16 cellular contexts compared by ENCODE assay signal in genomic region chr17:66548659-66549311, GRCh38.
DNase-seq lines count a peak whose midpoint lies in the region; ATAC-seq and TF ChIP-seq lines count a peak whose summit lies in the region.
"Had no signal": no experiment of that assay in that cellular context is flagged by ENCODE, and none has a peak within 500 bp of the region (broad histone marks: within the 10 kb centered on the region; RNA-seq: fewer than 3 reads in every experiment).

No MANE protein-coding gene starts in this region.

- H3F3A ChIP-seq in PC-9 (ENCODE audit: insufficient read depth, low read depth) (peaks cover 20% of the 10 kb centered on the region; the same call in 1 of the 2 replicates), neural progenitor cell (ENCODE audit: low read depth) (no peaks in the 10 kb centered on the region)

- 0 out of 2 replicates have a peak, but pooled peaks cover 5% of the 10 kb centered on the region for H3K36me3 ChIP-seq in PC-9 (ENCODE audit: low read depth)
- no peaks in the 10 kb centered on the region for H3K36me3 ChIP-seq in neural progenitor cell
- H3K36me3 ChIP-seq: thoracic aorta had no signal

- H3K4me1 ChIP-seq in PC-9 (replicated peaks; ENCODE audit: insufficient read depth) (peaks cover 55% of the 10 kb centered on the region), neural progenitor cell (peaks cover 10% of the 10 kb centered on the region)

- no peak overlapping the region for H3K4me3 ChIP-seq in PC-9
- H3K4me3 ChIP-seq in neural progenitor cell, result no peak overlapping the region
- H3K4me3 ChIP-seq in coronary artery, result no peak overlapping the region
- H3K4me3 ChIP-seq: thoracic aorta had no signal

- peak overlapping the region; percentile 81 for H3K27ac Mint-ChIP-seq in activated CD4-positive, alpha-beta T cell treated with anti-CD3 and anti-CD28 coated beads for 36 hours
- H3K27ac Mint-ChIP-seq in neural progenitor cell, result peak overlapping the region; percentile 54

- H3K9me3 Mint-ChIP-seq in activated CD4-positive, alpha-beta T cell treated with anti-CD3 and anti-CD28 coated beads for 36 hours (ENCODE audit: low read depth), result peaks cover 8% of the 10 kb centered on the region
- H3K9me3 Mint-ChIP-seq in neural progenitor cell, result peaks cover 26% of the 10 kb centered on the region

- H4K20me1 ChIP-seq in PC-9 (ENCODE audit: insufficient read depth), result no peaks in the 10 kb centered on the region
- no peaks in the 10 kb centered on the region for H4K20me1 ChIP-seq in neural progenitor cell (ENCODE audit: low read depth)

- POLR2A ChIA-PET in activated CD4-positive, alpha-beta T cell treated with anti-CD3 and anti-CD28 coated beads for 36 hours (lab: Charles Lee), result interaction anchor here (0.6 kb wide), 1 partner anchor 13 kb away, joined by 3 read pairs; no protein-coding TSS in a partner anchor
- POLR2A ChIA-PET in PC-9 (lab: Charles Lee; ENCODE audit: unreplicated experiment), result interaction anchor here (0.6 kb wide), 2 partner anchors 16 to 92 kb away, joined by 4 to 11 read pairs; no protein-coding TSS in a partner anchor

- TF ChIP-seq CTCF in PC-9 (conservative IDR thresholded peaks at IDR 0.05) (no peak), neural progenitor cell (IDR thresholded peaks at IDR 0.05) (no peak), coronary artery (IDR thresholded peaks at IDR 0.05) (no peak)

- CTCF ChIA-PET in activated CD4-positive, alpha-beta T cell treated with anti-CD3 and anti-CD28 coated beads for 36 hours (lab: Charles Lee), result interaction anchor here (0.6 to 1.1 kb wide), 3 partner anchors 81 to 301 kb away, joined by 3 to 4 read pairs (median 4); no protein-coding TSS in a partner anchor
- CTCF ChIA-PET in PC-9 (lab: Charles Lee), result no interaction called here

- no peaks in the 10 kb centered on the region for H3K9me2 ChIP-seq in PC-9 (ENCODE audit: insufficient read depth)

- H3K27me3 ChIP-seq in PC-9 (ENCODE audit: insufficient read depth, low read depth) (no peaks in the 10 kb centered on the region), neural progenitor cell (no peaks in the 10 kb centered on the region)

- H3K27ac ChIP-seq in PC-9 (peak overlapping the region; percentile 12; the same call in 1 of the 2 replicates), neural progenitor cell (no peak overlapping the region), coronary artery (no peak overlapping the region)
- H3K27ac ChIP-seq: thoracic aorta had no signal

- H2AFZ ChIP-seq in PC-9 (no peak overlapping the region), neural progenitor cell (replicated peaks) (no peak overlapping the region)

- intact Hi-C loops in activated CD4-positive, alpha-beta T cell treated with anti-CD3 and anti-CD28 coated beads for 36 hours (cut with DNase I, micrococcal nuclease), result no loop called here
- intact Hi-C loops in PC-9 (cut with micrococcal nuclease; ENCODE audit: unreplicated experiment), result loop anchor here (5.0 to 10.0 kb wide), 2 partner anchors 114 to 164 kb away; no protein-coding TSS in a partner anchor

- no peak overlapping the region for H3K4me3 Mint-ChIP-seq in activated CD4-positive, alpha-beta T cell treated with anti-CD3 and anti-CD28 coated beads for 36 hours
- H3K4me3 Mint-ChIP-seq in neural progenitor cell, result no peak overlapping the region

- ATAC-seq in activated CD4-positive, alpha-beta T cell treated with anti-CD3 and anti-CD28 coated beads for 36 hours, result no peak

- H3K79me2 ChIP-seq in PC-9 (ENCODE audit: low read depth) (peaks cover 20% of the 10 kb centered on the region), neural progenitor cell (ENCODE audit: low read depth) (no peaks in the 10 kb centered on the region)

- DNase-seq in activated CD4-positive, alpha-beta T cell treated with anti-CD3 and anti-CD28 coated beads for 36 hours, result no peak
- no peak for DNase-seq in activated CD4-positive, alpha-beta T cell treated with anti-CD3 and anti-CD28 coated beads, Interleukin-2, amount 50 U/mL, for 48 hours
- DNase-seq in PC-9, result no peak
- peak; percentile 44 for DNase-seq in ecto neural progenitor cell (ENCODE audit: low spot score)
- DNase-seq in neural progenitor cell (ENCODE audit: low spot score), result no peak
- DNase-seq in stimulated activated naive CD4-positive, alpha-beta T cell (lab: John Stamatoyannopoulos, UW), result no peak
- DNase-seq in coronary artery (ENCODE audit: low spot score), result no peak
- no peak for DNase-seq in stimulated activated CD4-positive, alpha-beta T cell treated with anti-CD3 and anti-CD28 coated beads, Interleukin-2, amount 100 ng/mL, for 48 hours
- DNase-seq: 8988T; activated CD8-positive, alpha-beta memory T cell treated with anti-CD3 and anti-CD28 coated beads for 24 hours; aorta; hypothalamus; NCI-H1417 treated with DMSO at 0.1 percent for 48 hours; NCI-H748 treated with DMSO at 0.1 percent for 48 hours; retina had no signal

- H3K36me3 Mint-ChIP-seq in activated CD4-positive, alpha-beta T cell treated with anti-CD3 and anti-CD28 coated beads for 36 hours (ENCODE audit: low read depth), result peaks cover 32% of the 10 kb centered on the region
- peaks cover 9% of the 10 kb centered on the region for H3K36me3 Mint-ChIP-seq in neural progenitor cell

- H3K9me3 ChIP-seq in PC-9 (ENCODE audit: insufficient read depth, low read depth), result peaks cover 8% of the 10 kb centered on the region; the same call in 1 of the 2 replicates
- no peaks in the 10 kb centered on the region for H3K9me3 ChIP-seq in neural progenitor cell (ENCODE audit: low read depth)

- BruUV-seq in PC-9 (replicated peaks; lab: Mats Ljungman, UMichigan), result no TSS peak

- H3K4me2 ChIP-seq in PC-9 (0 out of 2 replicates have a peak overlapping the region, but pooled peaks have one; percentile 13), neural progenitor cell (no peak overlapping the region)

- H3K4me1 Mint-ChIP-seq in activated CD4-positive, alpha-beta T cell treated with anti-CD3 and anti-CD28 coated beads for 36 hours, result peaks cover 52% of the 10 kb centered on the region
- peaks cover 36% of the 10 kb centered on the region for H3K4me1 Mint-ChIP-seq in neural progenitor cell

- no peaks in the 10 kb centered on the region for H3K27me3 Mint-ChIP-seq in activated CD4-positive, alpha-beta T cell treated with anti-CD3 and anti-CD28 coated beads for 36 hours
- H3K27me3 Mint-ChIP-seq in neural progenitor cell (ENCODE audit: insufficient read depth, low read depth), result no peaks in the 10 kb centered on the region

- no peak overlapping the region for H3K9ac ChIP-seq in neural progenitor cell
